ENCODE assay signal across 1 cellular context in genomic region chr22:23282089-23282501, GRCh38.
A peak's percentile ranks its signal among the peaks of the same experiment; 100 is the strongest.
TF ChIP-seq lines count a peak whose summit lies in the region.

No MANE protein-coding gene starts in this region.

TF ChIP-seq in HepG2, 621 proteins besides CTCF, POLR2A, EP300 and RAD21 (continued from another document):
- TF ChIP-seq ZFP91 (CRISPR knock-in tag; IDR thresholded peaks at IDR 0.05; ENCODE audit: borderline replicate concordance) (peak; percentile 67; the same call in 1 of the 2 replicates), TBX3 (IDR thresholded peaks at IDR 0.05; ENCODE audit: borderline replicate concordance) (no peak), ADNP (CRISPR knock-in tag; IDR thresholded peaks at IDR 0.05) (no peak), ZBTB26 (CRISPR knock-in tag; IDR thresholded peaks at IDR 0.05; ENCODE audit: borderline replicate concordance) (0 out of 2 replicates have a peak, but pooled peaks have one; percentile 54), NONO (IDR thresholded peaks at IDR 0.05) (no peak), NONO (CRISPR knock-in tag; conservative IDR thresholded peaks at IDR 0.05) (no peak; the same call in 1 of the 2 replicates), ZKSCAN5 (CRISPR knock-in tag; IDR thresholded peaks at IDR 0.05) (no peak), ZNF180 (CRISPR knock-in tag; IDR thresholded peaks at IDR 0.05; ENCODE audit: borderline replicate concordance, low read depth) (no peak), SMARCE1 (IDR thresholded peaks at IDR 0.05; ENCODE audit: borderline replicate concordance) (no peak), MBD4 (IDR thresholded peaks at IDR 0.05; ENCODE audit: borderline replicate concordance, low read length) (no peak), KAT8 (CRISPR knock-in tag; IDR thresholded peaks at IDR 0.05) (no peak), ZNF775 (CRISPR knock-in tag; IDR thresholded peaks at IDR 0.05; ENCODE audit: borderline replicate concordance) (no peak), HMGXB4 (CRISPR knock-in tag; IDR thresholded peaks at IDR 0.05; ENCODE audit: borderline replicate concordance in 1 of 2, low read depth in 1 of 2) (0 out of 4 replicates have a peak, but pooled peaks of 1 of the 2 experiments have one; percentile 10), ZNF510 (CRISPR knock-in tag; IDR thresholded peaks at IDR 0.05; ENCODE audit: low read depth) (no peak), MEIS1 (CRISPR knock-in tag; IDR thresholded peaks at IDR 0.05; ENCODE audit: borderline replicate concordance) (peak; percentile 77; the same call in 1 of the 2 replicates), GATA4 (IDR thresholded peaks at IDR 0.05; ENCODE audit: borderline replicate concordance, low read depth) (no peak), THYN1 (CRISPR knock-in tag; IDR thresholded peaks at IDR 0.05; ENCODE audit: borderline replicate concordance, low read depth) (no peak), RELA (CRISPR knock-in tag; IDR thresholded peaks at IDR 0.05) (no peak), CBX2 (IDR thresholded peaks at IDR 0.05; ENCODE audit: low read depth, low read length) (no peak), CBX2 (CRISPR knock-in tag; IDR thresholded peaks at IDR 0.05; ENCODE audit: low read depth) (no peak), ZNF12 (CRISPR knock-in tag; IDR thresholded peaks at IDR 0.05) (no peak), AKAP8 (CRISPR knock-in tag; IDR thresholded peaks at IDR 0.05) (peak; percentile 45; the same call in 1 of the 2 replicates), PAX8 (CRISPR knock-in tag; IDR thresholded peaks at IDR 0.05; ENCODE audit: borderline replicate concordance) (0 out of 2 replicates have a peak, but pooled peaks have one; percentile 42), ZNF687 (CRISPR knock-in tag; IDR thresholded peaks at IDR 0.05) (peak; percentile 20; the same call in 1 of the 2 replicates), CREM (IDR thresholded peaks at IDR 0.05) (no peak), CREM (CRISPR knock-in tag; IDR thresholded peaks at IDR 0.05) (no peak), KLF16 (CRISPR knock-in tag; IDR thresholded peaks at IDR 0.05) (no peak), MTA1 (CRISPR knock-in tag; IDR thresholded peaks at IDR 0.05; ENCODE audit: borderline replicate concordance) (no peak), HOMEZ (CRISPR knock-in tag; IDR thresholded peaks at IDR 0.05; ENCODE audit: low read depth) (no peak), ZZZ3 (CRISPR knock-in tag; IDR thresholded peaks at IDR 0.05; ENCODE audit: borderline replicate concordance) (0 out of 2 replicates have a peak, but pooled peaks have one; percentile 27)
- TF ChIP-seq, protein P1, sequence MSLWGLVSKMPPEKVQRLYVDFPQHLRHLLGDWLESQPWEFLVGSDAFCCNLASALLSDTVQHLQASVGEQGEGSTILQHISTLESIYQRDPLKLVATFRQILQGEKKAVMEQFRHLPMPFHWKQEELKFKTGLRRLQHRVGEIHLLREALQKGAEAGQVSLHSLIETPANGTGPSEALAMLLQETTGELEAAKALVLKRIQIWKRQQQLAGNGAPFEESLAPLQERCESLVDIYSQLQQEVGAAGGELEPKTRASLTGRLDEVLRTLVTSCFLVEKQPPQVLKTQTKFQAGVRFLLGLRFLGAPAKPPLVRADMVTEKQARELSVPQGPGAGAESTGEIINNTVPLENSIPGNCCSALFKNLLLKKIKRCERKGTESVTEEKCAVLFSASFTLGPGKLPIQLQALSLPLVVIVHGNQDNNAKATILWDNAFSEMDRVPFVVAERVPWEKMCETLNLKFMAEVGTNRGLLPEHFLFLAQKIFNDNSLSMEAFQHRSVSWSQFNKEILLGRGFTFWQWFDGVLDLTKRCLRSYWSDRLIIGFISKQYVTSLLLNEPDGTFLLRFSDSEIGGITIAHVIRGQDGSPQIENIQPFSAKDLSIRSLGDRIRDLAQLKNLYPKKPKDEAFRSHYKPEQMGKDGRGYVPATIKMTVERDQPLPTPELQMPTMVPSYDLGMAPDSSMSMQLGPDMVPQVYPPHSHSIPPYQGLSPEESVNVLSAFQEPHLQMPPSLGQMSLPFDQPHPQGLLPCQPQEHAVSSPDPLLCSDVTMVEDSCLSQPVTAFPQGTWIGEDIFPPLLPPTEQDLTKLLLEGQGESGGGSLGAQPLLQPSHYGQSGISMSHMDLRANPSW (CRISPR knock-in tag; IDR thresholded peaks at IDR 0.05; ENCODE audit: borderline replicate concordance): no peak
- TF ChIP-seq, protein P2, sequence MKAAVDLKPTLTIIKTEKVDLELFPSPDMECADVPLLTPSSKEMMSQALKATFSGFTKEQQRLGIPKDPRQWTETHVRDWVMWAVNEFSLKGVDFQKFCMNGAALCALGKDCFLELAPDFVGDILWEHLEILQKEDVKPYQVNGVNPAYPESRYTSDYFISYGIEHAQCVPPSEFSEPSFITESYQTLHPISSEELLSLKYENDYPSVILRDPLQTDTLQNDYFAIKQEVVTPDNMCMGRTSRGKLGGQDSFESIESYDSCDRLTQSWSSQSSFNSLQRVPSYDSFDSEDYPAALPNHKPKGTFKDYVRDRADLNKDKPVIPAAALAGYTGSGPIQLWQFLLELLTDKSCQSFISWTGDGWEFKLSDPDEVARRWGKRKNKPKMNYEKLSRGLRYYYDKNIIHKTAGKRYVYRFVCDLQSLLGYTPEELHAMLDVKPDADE (CRISPR knock-in tag; IDR thresholded peaks at IDR 0.05): no peak
- TF ChIP-seq, protein P3, sequence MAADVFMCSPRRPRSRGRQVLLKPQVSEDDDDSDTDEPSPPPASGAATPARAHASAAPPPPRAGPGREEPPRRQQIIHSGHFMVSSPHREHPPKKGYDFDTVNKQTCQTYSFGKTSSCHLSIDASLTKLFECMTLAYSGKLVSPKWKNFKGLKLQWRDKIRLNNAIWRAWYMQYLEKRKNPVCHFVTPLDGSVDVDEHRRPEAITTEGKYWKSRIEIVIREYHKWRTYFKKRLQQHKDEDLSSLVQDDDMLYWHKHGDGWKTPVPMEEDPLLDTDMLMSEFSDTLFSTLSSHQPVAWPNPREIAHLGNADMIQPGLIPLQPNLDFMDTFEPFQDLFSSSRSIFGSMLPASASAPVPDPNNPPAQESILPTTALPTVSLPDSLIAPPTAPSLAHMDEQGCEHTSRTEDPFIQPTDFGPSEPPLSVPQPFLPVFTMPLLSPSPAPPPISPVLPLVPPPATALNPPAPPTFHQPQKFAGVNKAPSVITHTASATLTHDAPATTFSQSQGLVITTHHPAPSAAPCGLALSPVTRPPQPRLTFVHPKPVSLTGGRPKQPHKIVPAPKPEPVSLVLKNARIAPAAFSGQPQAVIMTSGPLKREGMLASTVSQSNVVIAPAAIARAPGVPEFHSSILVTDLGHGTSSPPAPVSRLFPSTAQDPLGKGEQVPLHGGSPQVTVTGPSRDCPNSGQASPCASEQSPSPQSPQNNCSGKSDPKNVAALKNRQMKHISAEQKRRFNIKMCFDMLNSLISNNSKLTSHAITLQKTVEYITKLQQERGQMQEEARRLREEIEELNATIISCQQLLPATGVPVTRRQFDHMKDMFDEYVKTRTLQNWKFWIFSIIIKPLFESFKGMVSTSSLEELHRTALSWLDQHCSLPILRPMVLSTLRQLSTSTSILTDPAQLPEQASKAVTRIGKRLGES (CRISPR knock-in tag; IDR thresholded peaks at IDR 0.05; ENCODE audit: borderline replicate concordance): no peak
- TF ChIP-seq, protein P4, sequence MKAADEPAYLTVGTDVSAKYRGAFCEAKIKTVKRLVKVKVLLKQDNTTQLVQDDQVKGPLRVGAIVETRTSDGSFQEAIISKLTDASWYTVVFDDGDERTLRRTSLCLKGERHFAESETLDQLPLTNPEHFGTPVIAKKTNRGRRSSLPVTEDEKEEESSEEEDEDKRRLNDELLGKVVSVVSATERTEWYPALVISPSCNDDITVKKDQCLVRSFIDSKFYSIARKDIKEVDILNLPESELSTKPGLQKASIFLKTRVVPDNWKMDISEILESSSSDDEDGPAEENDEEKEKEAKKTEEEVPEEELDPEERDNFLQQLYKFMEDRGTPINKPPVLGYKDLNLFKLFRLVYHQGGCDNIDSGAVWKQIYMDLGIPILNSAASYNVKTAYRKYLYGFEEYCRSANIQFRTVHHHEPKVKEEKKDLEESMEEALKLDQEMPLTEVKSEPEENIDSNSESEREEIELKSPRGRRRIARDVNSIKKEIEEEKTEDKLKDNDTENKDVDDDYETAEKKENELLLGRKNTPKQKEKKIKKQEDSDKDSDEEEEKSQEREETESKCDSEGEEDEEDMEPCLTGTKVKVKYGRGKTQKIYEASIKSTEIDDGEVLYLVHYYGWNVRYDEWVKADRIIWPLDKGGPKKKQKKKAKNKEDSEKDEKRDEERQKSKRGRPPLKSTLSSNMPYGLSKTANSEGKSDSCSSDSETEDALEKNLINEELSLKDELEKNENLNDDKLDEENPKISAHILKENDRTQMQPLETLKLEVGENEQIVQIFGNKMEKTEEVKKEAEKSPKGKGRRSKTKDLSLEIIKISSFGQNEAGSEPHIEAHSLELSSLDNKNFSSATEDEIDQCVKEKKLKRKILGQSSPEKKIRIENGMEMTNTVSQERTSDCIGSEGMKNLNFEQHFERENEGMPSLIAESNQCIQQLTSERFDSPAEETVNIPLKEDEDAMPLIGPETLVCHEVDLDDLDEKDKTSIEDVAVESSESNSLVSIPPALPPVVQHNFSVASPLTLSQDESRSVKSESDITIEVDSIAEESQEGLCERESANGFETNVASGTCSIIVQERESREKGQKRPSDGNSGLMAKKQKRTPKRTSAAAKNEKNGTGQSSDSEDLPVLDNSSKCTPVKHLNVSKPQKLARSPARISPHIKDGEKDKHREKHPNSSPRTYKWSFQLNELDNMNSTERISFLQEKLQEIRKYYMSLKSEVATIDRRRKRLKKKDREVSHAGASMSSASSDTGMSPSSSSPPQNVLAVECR (CRISPR knock-in tag; IDR thresholded peaks at IDR 0.05; ENCODE audit: borderline replicate concordance): peak; percentile 7; the same call in 1 of the 2 replicates
TF ChIP-seq in HepG2: peak in this region for 10.
